In the genomic region with DNA sequence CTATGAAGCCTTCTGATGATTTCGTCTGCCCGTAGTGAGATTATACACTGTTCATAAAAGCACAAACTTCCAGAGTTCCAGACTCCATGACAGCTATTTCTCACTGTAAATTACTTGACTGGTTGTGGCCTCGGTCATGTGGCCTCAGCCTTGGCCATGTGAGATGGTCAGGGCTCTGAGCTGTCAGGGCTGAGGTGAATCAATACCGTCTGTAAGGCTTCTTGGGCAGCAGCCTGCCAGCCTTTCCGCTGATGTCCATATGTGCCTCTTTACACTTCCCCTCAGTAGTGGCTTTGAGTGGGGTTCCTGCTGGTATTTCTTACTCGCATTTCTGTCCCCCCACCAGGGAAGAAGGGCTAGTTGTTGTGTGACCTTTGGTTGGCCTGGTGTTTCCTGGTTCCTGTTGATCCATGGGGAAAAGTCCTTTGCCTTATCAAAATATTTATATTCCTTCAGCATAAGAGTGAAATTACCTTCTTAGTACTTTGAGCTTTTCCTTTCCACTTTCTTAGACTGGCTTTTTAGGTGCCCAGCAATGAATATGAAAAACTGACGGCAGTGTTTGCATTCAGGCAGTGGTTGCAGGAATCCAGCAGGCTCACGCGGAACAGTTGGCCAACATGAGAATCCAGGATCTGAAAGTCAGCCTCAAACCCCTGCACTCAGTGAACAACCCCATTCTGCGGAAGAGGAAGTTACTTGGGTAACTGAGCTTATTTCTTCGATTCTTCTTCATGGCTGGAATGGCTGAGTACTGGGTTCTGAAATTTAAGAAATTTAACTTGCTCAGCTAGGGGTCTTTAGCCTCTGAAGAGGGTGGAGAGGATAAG, we compare ENCODE assay signal across 2 cellular contexts.
TF ChIP-seq lines count a peak whose summit lies in the region.

No MANE protein-coding gene starts in this region.

TF ChIP-seq in GM12878, 131 proteins besides CTCF, POLR2A, EP300 and RAD21:
- TF ChIP-seq MXI1 (IDR thresholded peaks at IDR 0.05; ENCODE audit: low read depth, low read length): no peak
- TF ChIP-seq SRF (IDR thresholded peaks at IDR 0.05; ENCODE audit: low read depth in 2 of 2, low read length in 2 of 2): no peak
- TF ChIP-seq RFX5 (IDR thresholded peaks at IDR 0.05; ENCODE audit: low read depth, low read length): no peak
- TF ChIP-seq SP1 (IDR thresholded peaks at IDR 0.05; ENCODE audit: low read depth, low read length): no peak
- TF ChIP-seq MTA2 (IDR thresholded peaks at IDR 0.05; ENCODE audit: low read depth): no peak
- TF ChIP-seq, protein P1, sequence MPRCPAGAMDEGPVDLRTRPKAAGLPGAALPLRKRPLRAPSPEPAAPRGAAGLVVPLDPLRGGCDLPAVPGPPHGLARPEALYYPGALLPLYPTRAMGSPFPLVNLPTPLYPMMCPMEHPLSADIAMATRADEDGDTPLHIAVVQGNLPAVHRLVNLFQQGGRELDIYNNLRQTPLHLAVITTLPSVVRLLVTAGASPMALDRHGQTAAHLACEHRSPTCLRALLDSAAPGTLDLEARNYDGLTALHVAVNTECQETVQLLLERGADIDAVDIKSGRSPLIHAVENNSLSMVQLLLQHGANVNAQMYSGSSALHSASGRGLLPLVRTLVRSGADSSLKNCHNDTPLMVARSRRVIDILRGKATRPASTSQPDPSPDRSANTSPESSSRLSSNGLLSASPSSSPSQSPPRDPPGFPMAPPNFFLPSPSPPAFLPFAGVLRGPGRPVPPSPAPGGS (IDR thresholded peaks at IDR 0.05; ENCODE audit: borderline replicate concordance, insufficient read depth, low read depth, low read length, poor library complexity, severe bottlenecking): no peak
- no peak for TF ChIP-seq E2F4 (IDR thresholded peaks at IDR 0.05; ENCODE audit: low read depth, low read length)
- TF ChIP-seq MEF2B (IDR thresholded peaks at IDR 0.05; ENCODE audit: partially characterized antibody, poor library complexity, severe bottlenecking): no peak
- no peak for TF ChIP-seq NFXL1 (IDR thresholded peaks at IDR 0.05; ENCODE audit: borderline replicate concordance)
- TF ChIP-seq ZNF24 (IDR thresholded peaks at IDR 0.05): no peak
- no peak for TF ChIP-seq ZZZ3 (IDR thresholded peaks at IDR 0.05; ENCODE audit: control insufficient read depth, insufficient read length, low read depth)
- TF ChIP-seq ZBTB33 (IDR thresholded peaks at IDR 0.05): no peak
- no peak for TF ChIP-seq CEBPB (IDR thresholded peaks at IDR 0.05; ENCODE audit: borderline replicate concordance in 1 of 2, low read depth in 2 of 2, low read length in 2 of 2)
- TF ChIP-seq RBBP5 (conservative IDR thresholded peaks at IDR 0.05): no peak
- no peak for TF ChIP-seq HCFC1 (IDR thresholded peaks at IDR 0.05; ENCODE audit: low read length)
- no peak for TF ChIP-seq SIX5 (IDR thresholded peaks at IDR 0.05; ENCODE audit: low read depth, low read length, severe bottlenecking)
- TF ChIP-seq, protein P2, sequence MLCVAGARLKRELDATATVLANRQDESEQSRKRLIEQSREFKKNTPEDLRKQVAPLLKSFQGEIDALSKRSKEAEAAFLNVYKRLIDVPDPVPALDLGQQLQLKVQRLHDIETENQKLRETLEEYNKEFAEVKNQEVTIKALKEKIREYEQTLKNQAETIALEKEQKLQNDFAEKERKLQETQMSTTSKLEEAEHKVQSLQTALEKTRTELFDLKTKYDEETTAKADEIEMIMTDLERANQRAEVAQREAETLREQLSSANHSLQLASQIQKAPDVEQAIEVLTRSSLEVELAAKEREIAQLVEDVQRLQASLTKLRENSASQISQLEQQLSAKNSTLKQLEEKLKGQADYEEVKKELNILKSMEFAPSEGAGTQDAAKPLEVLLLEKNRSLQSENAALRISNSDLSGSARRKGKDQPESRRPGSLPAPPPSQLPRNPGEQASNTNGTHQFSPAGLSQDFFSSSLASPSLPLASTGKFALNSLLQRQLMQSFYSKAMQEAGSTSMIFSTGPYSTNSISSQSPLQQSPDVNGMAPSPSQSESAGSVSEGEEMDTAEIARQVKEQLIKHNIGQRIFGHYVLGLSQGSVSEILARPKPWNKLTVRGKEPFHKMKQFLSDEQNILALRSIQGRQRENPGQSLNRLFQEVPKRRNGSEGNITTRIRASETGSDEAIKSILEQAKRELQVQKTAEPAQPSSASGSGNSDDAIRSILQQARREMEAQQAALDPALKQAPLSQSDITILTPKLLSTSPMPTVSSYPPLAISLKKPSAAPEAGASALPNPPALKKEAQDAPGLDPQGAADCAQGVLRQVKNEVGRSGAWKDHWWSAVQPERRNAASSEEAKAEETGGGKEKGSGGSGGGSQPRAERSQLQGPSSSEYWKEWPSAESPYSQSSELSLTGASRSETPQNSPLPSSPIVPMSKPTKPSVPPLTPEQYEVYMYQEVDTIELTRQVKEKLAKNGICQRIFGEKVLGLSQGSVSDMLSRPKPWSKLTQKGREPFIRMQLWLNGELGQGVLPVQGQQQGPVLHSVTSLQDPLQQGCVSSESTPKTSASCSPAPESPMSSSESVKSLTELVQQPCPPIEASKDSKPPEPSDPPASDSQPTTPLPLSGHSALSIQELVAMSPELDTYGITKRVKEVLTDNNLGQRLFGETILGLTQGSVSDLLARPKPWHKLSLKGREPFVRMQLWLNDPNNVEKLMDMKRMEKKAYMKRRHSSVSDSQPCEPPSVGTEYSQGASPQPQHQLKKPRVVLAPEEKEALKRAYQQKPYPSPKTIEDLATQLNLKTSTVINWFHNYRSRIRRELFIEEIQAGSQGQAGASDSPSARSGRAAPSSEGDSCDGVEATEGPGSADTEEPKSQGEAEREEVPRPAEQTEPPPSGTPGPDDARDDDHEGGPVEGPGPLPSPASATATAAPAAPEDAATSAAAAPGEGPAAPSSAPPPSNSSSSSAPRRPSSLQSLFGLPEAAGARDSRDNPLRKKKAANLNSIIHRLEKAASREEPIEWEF (IDR thresholded peaks at IDR 0.05; ENCODE audit: insufficient replicate concordance, low read depth, low read length): no peak

TF ChIP-seq in HepG2, 621 proteins besides CTCF, POLR2A, EP300 and RAD21:
- TF ChIP-seq ZMAT3 (CRISPR knock-in tag; conservative IDR thresholded peaks at IDR 0.05) (no peak), RBM22 (optimal IDR thresholded peaks at IDR 0.05; ENCODE audit: low read length) (peak; percentile 60)
